ENCODE assay signal across 15 cellular contexts in the genomic region with DNA sequence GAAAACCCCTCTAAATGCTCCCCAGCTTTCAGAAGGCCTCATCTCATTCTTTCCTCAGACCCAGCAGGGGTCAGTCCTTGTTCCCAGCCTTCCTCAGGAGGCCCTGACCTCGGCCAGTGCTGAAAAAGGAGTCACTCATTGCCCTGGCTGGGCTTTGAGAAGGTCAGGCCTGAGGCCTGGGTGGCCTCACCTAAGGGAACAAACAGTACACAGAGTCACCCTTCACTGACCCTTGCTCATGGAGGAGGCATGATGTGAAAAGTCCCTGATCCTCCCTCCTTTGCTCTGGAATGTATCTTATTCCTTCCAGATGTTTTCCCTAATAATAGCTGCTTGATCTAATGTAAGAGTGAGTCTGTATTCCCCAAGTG.
A peak's percentile ranks its signal among the peaks of the same experiment; 100 is the strongest.
DNase-seq lines count a peak whose midpoint lies in the region; ATAC-seq, FAIRE-seq and TF ChIP-seq lines count a peak whose summit lies in the region.
"Had no signal": no experiment of that assay in that cellular context is flagged by ENCODE, and none has a peak within 500 bp of the region (broad histone marks: within the 10 kb centered on the region; RNA-seq: fewer than 3 reads in every experiment).

No MANE protein-coding gene starts in this region.

- no peaks in the 10 kb centered on the region for H3K36me3 Mint-ChIP-seq in stimulated activated effector memory CD8-positive, alpha-beta T cell treated with anti-CD3 and anti-CD28 coated beads, Interleukin-12 subunit alpha, Interleukin-12 subunit beta, amount 100 ng/mL, for 72 hours

- no peaks in the 10 kb centered on the region for H3K79me1 ChIP-seq in H1 (ENCODE audit: low read depth, low read length)

- no peak overlapping the region for H3K4ac ChIP-seq in H1 (replicated peaks; ENCODE audit: insufficient read length, low read depth, low read length)

- H3K4me1 ChIP-seq in H1 (replicated peaks in 1 of 4; ENCODE audit: control insufficient read depth in 3 of 4, insufficient read depth in 4 of 4, low read length in 3 of 4), result peaks cover 0 to 3% (median 3%) of the 10 kb centered on the region in 4 experiments; a peak in 3 of 7 replicates

- H3K9ac ChIP-seq in H1 (replicated peaks in 1 of 4; ENCODE audit: extremely low read depth in 1 of 4, low read depth in 3 of 4, low read length in 3 of 4), result no peak overlapping the region

- H4K5ac ChIP-seq in H1 (ENCODE audit: insufficient read length, low read depth, low read length), result no peak overlapping the region

- no peak overlapping the region for H4K8ac ChIP-seq in H1 (ENCODE audit: extremely low read depth, insufficient read depth, low read length)

- no peak overlapping the region for H2BK5ac ChIP-seq in H1 (ENCODE audit: low read depth, low read length)

- H3K56ac ChIP-seq in H1 (replicated peaks; ENCODE audit: insufficient read length, low read depth, low read length), result no peak overlapping the region

- H2AFZ ChIP-seq in H1 (ENCODE audit: low read length), result no peak overlapping the region

- CTCF ChIA-PET in H1 (lab: Charles Lee; ENCODE audit: partially characterized antibody), result interaction anchor here (0.6 to 1.6 kb wide), 3 partner anchors 19 to 719 kb away, joined by 3 to 4 read pairs (median 3); no protein-coding TSS in a partner anchor

- H3K14ac ChIP-seq in H1 (ENCODE audit: insufficient read length), result no peak overlapping the region

- no peaks in the 10 kb centered on the region for H3K36me3 ChIP-seq in H1 (ENCODE audit: control insufficient read depth in 2 of 4, insufficient read depth in 4 of 4, low read length in 3 of 4)

- peak overlapping the region; percentile 65; the same call in 1 of the 2 replicates for H2BK15ac ChIP-seq in H1 (ENCODE audit: low read length)

- H4K91ac ChIP-seq in H1 (replicated peaks; ENCODE audit: insufficient read length, low read length), result no peak overlapping the region

- H3K18ac ChIP-seq in H1 (ENCODE audit: extremely low read depth, low read length), result no peak overlapping the region

- no peak for TF ChIP-seq CTCF in H1 (IDR thresholded peaks at IDR 0.05; ENCODE audit: control extremely low read depth in 1 of 3, insufficient read depth in 1 of 3, low read depth in 1 of 3, low read length in 3 of 3)

- H3K27ac Mint-ChIP-seq in stimulated activated effector memory CD8-positive, alpha-beta T cell treated with anti-CD3 and anti-CD28 coated beads, Interleukin-12 subunit alpha, Interleukin-12 subunit beta, amount 100 ng/mL, for 72 hours, result peak overlapping the region; percentile 20
- H3K27ac Mint-ChIP-seq: activated T-helper 1 cell treated with anti-CD3 and anti-CD28 coated beads, Interleukin-12 subunit alpha, Interleukin-12 subunit beta, Interleukin-2, Interleukin-4 antibody, amounts not matched to agents 30 ng/mL and 10 ng/mL and 1 ng/mL, durations not matched to agents 14 hours and 24 hours and 36 hours had no signal

- H3K9me3 Mint-ChIP-seq in stimulated activated effector memory CD8-positive, alpha-beta T cell treated with anti-CD3 and anti-CD28 coated beads, Interleukin-12 subunit alpha, Interleukin-12 subunit beta, amount 100 ng/mL, for 72 hours, result no peaks in the 10 kb centered on the region
- H3K9me3 Mint-ChIP-seq: activated T-helper 1 cell treated with anti-CD3 and anti-CD28 coated beads, Interleukin-12 subunit alpha, Interleukin-12 subunit beta, Interleukin-2, Interleukin-4 antibody, amounts not matched to agents 30 ng/mL and 10 ng/mL and 1 ng/mL, durations not matched to agents 14 hours and 24 hours and 36 hours; neural crest cell had no signal

- POLR2A ChIA-PET in H1 (lab: Charles Lee; ENCODE audit: partially characterized antibody), result no interaction called here

- no peak overlapping the region for H3K4me3 Mint-ChIP-seq in stimulated activated effector memory CD8-positive, alpha-beta T cell treated with anti-CD3 and anti-CD28 coated beads, Interleukin-12 subunit alpha, Interleukin-12 subunit beta, amount 100 ng/mL, for 72 hours
- H3K4me3 Mint-ChIP-seq: activated T-helper 1 cell treated with anti-CD3 and anti-CD28 coated beads, Interleukin-12 subunit alpha, Interleukin-12 subunit beta, Interleukin-2, Interleukin-4 antibody, amounts not matched to agents 30 ng/mL and 10 ng/mL and 1 ng/mL, durations not matched to agents 14 hours and 24 hours and 36 hours; neural crest cell had no signal

- H4K20me1 ChIP-seq in H1 (replicated peaks in 1 of 2; ENCODE audit: control insufficient read depth in 1 of 2, insufficient read depth in 2 of 2, low read length in 2 of 2), result no peaks in the 10 kb centered on the region

- no peak for TF ChIP-seq RAD21 in H1 (IDR thresholded peaks at IDR 0.05 in 1 of 2, conservative IDR thresholded peaks at IDR 0.05 in 1 of 2; ENCODE audit: low read depth in 2 of 2, low read length in 2 of 2)

- H3K4me1 Mint-ChIP-seq in stimulated activated effector memory CD8-positive, alpha-beta T cell treated with anti-CD3 and anti-CD28 coated beads, Interleukin-12 subunit alpha, Interleukin-12 subunit beta, amount 100 ng/mL, for 72 hours, result peaks cover 5% of the 10 kb centered on the region

- FAIRE-seq in H1 (lab: Jason Lieb, UNC), result no peak
- FAIRE-seq: islet of Langerhans, K562 had no signal

- no peak overlapping the region for H3K4me3 ChIP-seq in H1 (ENCODE audit: extremely low read depth in 1 of 4, insufficient read depth in 2 of 4, low read depth in 3 of 4, low read length in 4 of 4)
- H3K4me3 ChIP-seq: K562 had no signal

- H3K9me3 ChIP-seq in H1 (ENCODE audit: insufficient read depth in 2 of 2, low read depth in 1 of 2, low read length in 1 of 2), result no peaks in the 10 kb centered on the region

- H3K23me2 ChIP-seq in H1 (ENCODE audit: low read depth, low read length), result no peaks in the 10 kb centered on the region

- H2BK12ac ChIP-seq in H1 (ENCODE audit: low read depth, low read length), result no peak overlapping the region

- TF ChIP-seq POLR2A in H1 (IDR thresholded peaks at IDR 0.05; ENCODE audit: control extremely low read depth in 1 of 2, low read depth in 2 of 2, low read length in 2 of 2), result no peak

- ATAC-seq in stimulated activated effector memory CD8-positive, alpha-beta T cell treated with anti-CD3 and anti-CD28 coated beads, Interleukin-12 subunit alpha, Interleukin-12 subunit beta, amount 100 ng/mL, for 72 hours, result no peak
- ATAC-seq in GM21529 (IDR thresholded peaks at IDR 0.05; ENCODE audit: unreplicated experiment), result no peak
- ATAC-seq: K562 had no signal

- 83% methylated on average over 1 of the region's 1 CpG; no CpG with 5 or more reads in 1 of the 2 experiments for WGBS in H1 (ENCODE audit: extremely low coverage in 1 of 2, insufficient coverage in 1 of 2, insufficient read length in 1 of 2, insufficient replicate concordance in 2 of 2, low coverage in 1 of 2, low lambda C conversion rate in 2 of 2, missing lambda C conversion rate in 1 of 2), 2 experiments

- peak; percentile 78 for DNase-seq in HCEC 1CT
- no peak for DNase-seq in H1 (ENCODE audit: low read depth in 1 of 2, low spot score in 2 of 2)
- peak; percentile 27 for DNase-seq in kidney glomerular epithelial cell (lab: John Stamatoyannopoulos, UW)
- DNase-seq in stimulated activated effector memory CD8-positive, alpha-beta T cell treated with anti-CD3 and anti-CD28 coated beads, Interleukin-12 subunit alpha, Interleukin-12 subunit beta, amount 100 ng/mL, for 72 hours (ENCODE audit: low spot score in 2 of 2), result no peak
- DNase-seq in midbrain (lab: John Stamatoyannopoulos, UW), result no peak
- no peak for DNase-seq in NCI-H187 treated with DMSO at 0.1 percent for 48 hours (lab: John Stamatoyannopoulos, UW)
- DNase-seq in NCI-H2196 (lab: John Stamatoyannopoulos, UW; ENCODE audit: unreplicated experiment), result no peak
- DNase-seq: C1 segment of cervical spinal cord, erythroblast, NCI-H2029 had no signal

- H2BK20ac ChIP-seq in H1 (ENCODE audit: low read length), result no peak overlapping the region

- H3K23ac ChIP-seq in H1 (ENCODE audit: insufficient read length), result no peak overlapping the region

- H3K79me2 ChIP-seq in H1 (ENCODE audit: control insufficient read depth in 1 of 2, insufficient read depth in 2 of 2, low read length in 2 of 2), result no peaks in the 10 kb centered on the region

- no peaks in the 10 kb centered on the region for H3K27me3 ChIP-seq in H1 (replicated peaks in 1 of 4; ENCODE audit: control insufficient read depth in 3 of 4, extremely low read depth in 1 of 4, insufficient read depth in 3 of 4, low read length in 3 of 4)

- no peak overlapping the region for H2BK120ac ChIP-seq in H1 (replicated peaks; ENCODE audit: low read depth, low read length)

- H2AK5ac ChIP-seq in H1 (ENCODE audit: low read depth, low read length), result no peak overlapping the region

- H3K27ac ChIP-seq in H1 (ENCODE audit: low read depth, low read length), result no peak overlapping the region

- H3K4me2 ChIP-seq in H1 (ENCODE audit: insufficient read depth in 1 of 2, low read depth in 2 of 2, low read length in 2 of 2), result no peak overlapping the region

- no peak for TF ChIP-seq EP300 in H1 (IDR thresholded peaks at IDR 0.05; ENCODE audit: borderline replicate concordance in 1 of 2, low read depth in 2 of 2, low read length in 2 of 2)

TF ChIP-seq in H1, 55 proteins besides CTCF, POLR2A, EP300 and RAD21:
- TF ChIP-seq KDM4A (IDR thresholded peaks at IDR 0.05; ENCODE audit: low read depth, low read length, severe bottlenecking) (no peak), TEAD4 (IDR thresholded peaks at IDR 0.05; ENCODE audit: low read depth, low read length) (no peak), JUN (IDR thresholded peaks at IDR 0.05; ENCODE audit: low read depth, low read length) (no peak)

Comparison
In these comparisons a context has a peak if more than half of its experiments do, and no peak if none do; other contexts are left out.
1. DNase-seq: peak in HCEC 1CT (single experiment) and kidney glomerular epithelial cell (single experiment); none in H1 (0 of 2), stimulated activated effector memory CD8-positive, alpha-beta T cell treated with anti-CD3 and anti-CD28 coated beads, Interleukin-12 subunit alpha, Interleukin-12 subunit beta, amount 100 ng/mL, for 72 hours (0 of 2), midbrain (single experiment), NCI-H187 treated with DMSO at 0.1 percent for 48 hours (single experiment) and NCI-H2196 (single experiment).